ENCODE assay signal across 8 cellular contexts in the genomic region with DNA sequence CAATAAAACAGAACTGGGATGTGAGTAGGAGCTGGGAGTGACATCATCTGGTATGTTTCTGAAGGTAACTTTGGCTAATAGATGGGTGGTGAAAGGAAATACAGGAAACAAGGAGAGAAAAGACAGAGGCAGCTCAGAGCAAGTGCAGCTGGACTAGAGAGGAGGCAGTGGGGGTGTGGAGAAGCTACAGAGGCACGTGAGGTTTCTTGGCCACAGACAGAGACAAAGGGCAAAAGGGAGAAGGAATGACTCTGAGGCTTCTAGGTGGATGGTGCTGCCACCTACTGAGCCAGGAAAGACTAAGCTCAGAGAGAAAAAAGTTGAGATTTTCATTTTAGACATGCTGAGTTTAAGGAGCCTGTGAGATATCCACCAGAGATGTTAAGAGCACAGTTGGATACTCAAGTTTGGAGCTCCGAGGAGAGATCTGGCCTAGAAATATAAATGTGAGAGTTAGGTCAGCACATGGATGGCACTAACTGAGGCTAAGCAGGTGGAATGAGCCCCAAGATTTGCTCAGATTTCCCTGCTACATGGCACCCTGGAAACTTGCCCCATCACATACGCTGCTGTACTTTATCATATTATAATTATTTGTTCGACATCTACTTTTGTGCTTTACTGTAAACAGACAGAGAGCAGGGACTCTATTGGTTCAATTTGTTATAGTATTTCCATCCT.
DNase-seq lines count a peak whose midpoint lies in the region; ATAC-seq, FAIRE-seq and TF ChIP-seq lines count a peak whose summit lies in the region.

No MANE protein-coding gene starts in this region.

- H2AFZ ChIP-seq in PC-9: no peak overlapping the region

- BruUV-seq in PC-9 (replicated peaks; lab: Mats Ljungman, UMichigan): no TSS peak

- H3K27me3 ChIP-seq in PC-9 (ENCODE audit: insufficient read depth, low read depth): no peaks in the 10 kb centered on the region
- no peaks in the 10 kb centered on the region for H3K27me3 ChIP-seq in esophagus squamous epithelium
- no peaks in the 10 kb centered on the region for H3K27me3 ChIP-seq in pancreas

- H4K20me1 ChIP-seq in PC-9 (ENCODE audit: insufficient read depth): no peaks in the 10 kb centered on the region

- H3K4me3 ChIP-seq in PC-9: no peak overlapping the region
- H3K4me3 ChIP-seq in esophagus squamous epithelium: no peak overlapping the region
- no peak overlapping the region for H3K4me3 ChIP-seq in pancreas

- CTCF ChIA-PET in PC-9 (lab: Charles Lee): interaction anchor here (0.6 to 2.2 kb wide), 7 partner anchors 17 to 643 kb away, joined by 3 to 17 read pairs (median 3); no protein-coding TSS in a partner anchor

- H3K27ac ChIP-seq in PC-9 (no peak overlapping the region), esophagus squamous epithelium (no peak overlapping the region), pancreas (no peak overlapping the region)

- H3K9me3 ChIP-seq in PC-9 (ENCODE audit: insufficient read depth, low read depth) (no peaks in the 10 kb centered on the region), esophagus squamous epithelium (peaks cover 0 to 2% (median 0%) of the 10 kb centered on the region in 3 donors), pancreas (no peaks in the 10 kb centered on the region)

- H3K79me2 ChIP-seq in PC-9 (ENCODE audit: low read depth): no peaks in the 10 kb centered on the region

- DNase-seq in D341Med (ENCODE audit: low spot score): peak; percentile 67
- peak in 1 of 2 experiments; percentile 28 for DNase-seq in PC-9
- DNase-seq in esophagus squamous epithelium (lab: John Stamatoyannopoulos, UW): no peak
- DNase-seq in pancreas: peak in 2 of 6 donors; percentile 12 to 22
- no peak for DNase-seq in activated CD4-positive, CD25-positive, alpha-beta regulatory T cell treated with anti-CD3 and anti-CD28 coated beads, Interleukin-2, amount 50 U/mL, for 72 hours
- DNase-seq in activated naive CD8-positive, alpha-beta T cell treated with anti-CD3 and anti-CD28 coated beads, Interleukin-2, amount 50 U/mL, for 24 hours: no peak

- peaks cover 5% of the 10 kb centered on the region for H3K9me3 Mint-ChIP-seq in activated naive CD8-positive, alpha-beta T cell treated with anti-CD3 and anti-CD28 coated beads, Interleukin-2, amount 50 U/mL, for 24 hours

- intact Hi-C loops in PC-9 (cut with micrococcal nuclease; ENCODE audit: unreplicated experiment) (loop anchor here (1.0 to 10.0 kb wide), 4 partner anchors 92 to 640 kb away; no protein-coding TSS in a partner anchor), esophagus squamous epithelium (cut with DNase I) (loop anchor here (10.0 kb wide), 1 partner anchor 540 kb away; no protein-coding TSS in a partner anchor), pancreas (cut with DNase I) (no loop called here)

- peak; percentile 60 for TF ChIP-seq CTCF in PC-9 (conservative IDR thresholded peaks at IDR 0.05)
- TF ChIP-seq CTCF in esophagus squamous epithelium (IDR thresholded peaks at IDR 0.05): peak in 4 of 6 experiments; percentile 31 to 66 (median 41)
- peak in 3 of 4 donors; percentile 19 to 31 (median 19) for TF ChIP-seq CTCF in pancreas (IDR thresholded peaks at IDR 0.05)

- no peak overlapping the region for H3K4me2 ChIP-seq in PC-9

- peaks cover 12% of the 10 kb centered on the region for H3K27me3 Mint-ChIP-seq in activated naive CD8-positive, alpha-beta T cell treated with anti-CD3 and anti-CD28 coated beads, Interleukin-2, amount 50 U/mL, for 24 hours

- no peak overlapping the region for H3K4me3 Mint-ChIP-seq in activated naive CD8-positive, alpha-beta T cell treated with anti-CD3 and anti-CD28 coated beads, Interleukin-2, amount 50 U/mL, for 24 hours

- H3K4me1 ChIP-seq in PC-9 (replicated peaks; ENCODE audit: insufficient read depth): no peaks in the 10 kb centered on the region
- no peaks in the 10 kb centered on the region for H3K4me1 ChIP-seq in esophagus squamous epithelium
- no peaks in the 10 kb centered on the region for H3K4me1 ChIP-seq in pancreas

- H3K36me3 ChIP-seq in PC-9 (ENCODE audit: low read depth) (no peaks in the 10 kb centered on the region), esophagus squamous epithelium (peaks cover 0 to 6% (median 0%) of the 10 kb centered on the region in 3 donors), pancreas (no peaks in the 10 kb centered on the region)

- H3K27ac Mint-ChIP-seq in activated naive CD8-positive, alpha-beta T cell treated with anti-CD3 and anti-CD28 coated beads, Interleukin-2, amount 50 U/mL, for 24 hours: no peak overlapping the region

- no peaks in the 10 kb centered on the region for H3K36me3 Mint-ChIP-seq in activated naive CD8-positive, alpha-beta T cell treated with anti-CD3 and anti-CD28 coated beads, Interleukin-2, amount 50 U/mL, for 24 hours (ENCODE audit: low read depth)

- 41 to 42% methylated on average over 4 of the region's 4 CpGs for WGBS in esophagus squamous epithelium, 2 donors
- WGBS in pancreas, 2 donors: 22% methylated on average over 4 of the region's 4 CpGs

- no peaks in the 10 kb centered on the region for H3K9me2 ChIP-seq in PC-9 (ENCODE audit: insufficient read depth)

- ATAC-seq in GM18909 (IDR thresholded peaks at IDR 0.05; ENCODE audit: poor library complexity, unreplicated experiment) (peak; percentile 86), HG03378 (IDR thresholded peaks at IDR 0.05; ENCODE audit: unreplicated experiment) (peak; percentile 77), pancreas (peak; percentile 55 to 92 (median 90))
- ATAC-seq in activated naive CD8-positive, alpha-beta T cell treated with anti-CD3 and anti-CD28 coated beads, Interleukin-2, amount 50 U/mL, for 24 hours: no peak

- POLR2A ChIA-PET in PC-9 (lab: Charles Lee; ENCODE audit: unreplicated experiment): no interaction called here

- no peak for FAIRE-seq in pancreas (lab: Jason Lieb, UNC)

- TF ChIP-seq POLR2A in esophagus squamous epithelium (IDR thresholded peaks at IDR 0.05): no peak

- H3F3A ChIP-seq in PC-9 (ENCODE audit: insufficient read depth, low read depth): no peaks in the 10 kb centered on the region

- H3K4me1 Mint-ChIP-seq in activated naive CD8-positive, alpha-beta T cell treated with anti-CD3 and anti-CD28 coated beads, Interleukin-2, amount 50 U/mL, for 24 hours: no peaks in the 10 kb centered on the region

Comparison
In these comparisons a context has a peak if more than half of its experiments do, and no peak if none do; other contexts are left out.
1. intact Hi-C loops: an anchor here in PC-9 (1.0 to 10.0 kb wide) and esophagus squamous epithelium (10.0 kb wide); none called in pancreas.